In the genomic region with DNA sequence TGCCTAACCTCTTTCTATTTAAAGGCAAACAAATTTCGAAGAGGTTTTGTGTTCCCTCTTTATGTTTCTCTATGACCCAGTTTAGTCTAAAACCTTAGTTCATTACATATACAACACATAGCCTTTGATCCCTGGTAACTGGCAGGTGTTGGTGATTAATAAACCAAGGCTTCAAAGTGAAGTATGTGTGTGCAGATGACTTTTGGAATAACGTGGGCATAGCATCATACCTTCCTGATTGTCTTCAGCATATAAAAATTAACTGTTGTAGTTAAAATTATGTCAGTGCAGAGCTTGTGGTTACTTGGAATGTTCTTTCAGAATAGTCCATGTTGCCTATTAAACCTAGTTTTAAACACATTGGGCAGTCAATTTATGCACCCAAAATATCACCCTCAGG, we compare ENCODE assay signal across 31 cellular contexts.
"Had no signal": no experiment of that assay in that cellular context is flagged by ENCODE, and none has a peak within 500 bp of the region (broad histone marks: within the 10 kb centered on the region; RNA-seq: fewer than 3 reads in every experiment).

No MANE protein-coding gene starts in this region.

- H3K4me1 Mint-ChIP-seq: activated CD4-positive, alpha-beta T cell treated with anti-CD3 and anti-CD28 coated beads for 36 hours; activated CD4-positive, alpha-beta T cell treated with anti-CD3 and anti-CD28 coated beads, Interleukin-2, amount 10 ng/mL, durations not matched to agents 7 days and 5 days had no signal

- ATAC-seq: activated CD4-positive, alpha-beta T cell treated with anti-CD3 and anti-CD28 coated beads for 36 hours; activated CD4-positive, CD25-positive, alpha-beta regulatory T cell treated with anti-CD3 and anti-CD28 coated beads, Interleukin-2, amount 50 U/mL, for 24 hours; activated CD8-positive, alpha-beta T cell treated with anti-CD3 and anti-CD28 coated beads, Interleukin-2, amount 10 ng/mL, durations not matched to agents 7 days and 5 days; activated naive CD4-positive, alpha-beta T cell treated with anti-CD3 and anti-CD28 coated beads, Interleukin-2, amount 50 U/mL, for 72 hours; K562; Right ventricle myocardium inferior had no signal

- H2AFZ ChIP-seq: PC-9 had no signal

- H3K4me3 ChIP-seq: K562, PC-9 had no signal

- DNase-seq: activated CD4-positive, alpha-beta T cell treated with anti-CD3 and anti-CD28 coated beads for 36 hours; activated CD4-positive, alpha-beta T cell treated with anti-CD3 and anti-CD28 coated beads, Interleukin-2, amount 10 ng/mL, durations not matched to agents 7 days and 5 days; activated CD4-positive, alpha-beta T cell treated with anti-CD3 and anti-CD28 coated beads, Interleukin-2, amount 50 U/mL, for 48 hours; activated CD8-positive, alpha-beta T cell treated with anti-CD3 and anti-CD28 coated beads, Interleukin-2, amount 10 ng/mL, durations not matched to agents 7 days and 5 days; activated gamma-delta T cell treated with Interleukin-2 at 50 U/mL for 16 hours; activated naive CD4-positive, alpha-beta T cell treated with anti-CD3 and anti-CD28 coated beads for 36 hours; activated T-cell treated with anti-CD3 and anti-CD28 coated beads, Interleukin-2, amount 50 U/mL, for 24 hours; anterior cingulate cortex; caudate nucleus; cerebellar nuclear complex; NCI-H1048; NCI-H1105 treated with DMSO at 0.1 percent for 48 hours; NCI-H1436; NCI-H1694; NCI-H2029 treated with DMSO at 0.1 percent for 48 hours; NCI-H2107; NCI-H2171; NCI-H526; NCI-H748 treated with DMSO at 0.1 percent for 48 hours; NK-92 treated with Interleukin-12 subunit alpha and Interleukin-12 subunit beta, amount 100 ng/mL, for 24 hours; PC-9; SIG-M5 had no signal

- H3K4me2 ChIP-seq: PC-9 had no signal

- H3K27me3 Mint-ChIP-seq: activated CD4-positive, alpha-beta T cell treated with anti-CD3 and anti-CD28 coated beads for 36 hours; activated CD4-positive, alpha-beta T cell treated with anti-CD3 and anti-CD28 coated beads, Interleukin-2, amount 10 ng/mL, durations not matched to agents 7 days and 5 days; activated T-cell treated with anti-CD3 and anti-CD28 coated beads, Interleukin-2, amount 50 U/mL, for 24 hours; brain had no signal

- H3K27ac Mint-ChIP-seq: activated CD4-positive, alpha-beta T cell treated with anti-CD3 and anti-CD28 coated beads for 36 hours; activated CD4-positive, alpha-beta T cell treated with anti-CD3 and anti-CD28 coated beads, Interleukin-2, amount 10 ng/mL, durations not matched to agents 7 days and 5 days; activated CD8-positive, alpha-beta T cell treated with anti-CD3 and anti-CD28 coated beads, Interleukin-2, amount 10 ng/mL, durations not matched to agents 7 days and 5 days; activated naive CD4-positive, alpha-beta T cell treated with anti-CD3 and anti-CD28 coated beads for 36 hours; activated naive CD4-positive, alpha-beta T cell treated with anti-CD3 and anti-CD28 coated beads, Interleukin-2, amount 50 U/mL, for 72 hours; activated T-cell treated with anti-CD3 and anti-CD28 coated beads, Interleukin-2, amount 50 U/mL, for 24 hours; activated T-helper 2 cell treated with anti-CD3 and anti-CD28 coated beads, Interferon-gamma antibody, Interleukin-2, Interleukin-4, amounts not matched to agents 10 μg/mL and 5 μg/mL and 100 μg/mL, durations not matched to agents 14 hours and 24 hours and 36 hours; T-helper 1 cell treated with Interleukin-12 subunit alpha and Interleukin-12 subunit beta and Interleukin-4 antibody, amounts not matched to agents 30 μg/mL and 1 μg/mL, for 36 hours; T-helper 2 cell treated with Interferon-gamma antibody and Interleukin-4, amounts not matched to agents 5 μg/mL and 100 μg/mL, for 36 hours had no signal

- H3K27ac ChIP-seq: PC-9, RWPE1 had no signal

- H3K36me3 Mint-ChIP-seq: activated naive CD4-positive, alpha-beta T cell treated with anti-CD3 and anti-CD28 coated beads, Interleukin-2, amount 50 U/mL, for 72 hours had no signal

- H3K4me3 Mint-ChIP-seq: activated CD4-positive, alpha-beta T cell treated with anti-CD3 and anti-CD28 coated beads for 36 hours; activated CD4-positive, alpha-beta T cell treated with anti-CD3 and anti-CD28 coated beads, Interleukin-2, amount 10 ng/mL, durations not matched to agents 7 days and 5 days; activated CD8-positive, alpha-beta T cell treated with anti-CD3 and anti-CD28 coated beads, Interleukin-2, amount 10 ng/mL, durations not matched to agents 7 days and 5 days; activated naive CD4-positive, alpha-beta T cell treated with anti-CD3 and anti-CD28 coated beads for 36 hours; activated T-cell treated with anti-CD3 and anti-CD28 coated beads, Interleukin-2, amount 50 U/mL, for 24 hours; brain; T-helper 1 cell treated with Interleukin-12 subunit alpha and Interleukin-12 subunit beta and Interleukin-4 antibody, amounts not matched to agents 30 μg/mL and 1 μg/mL, for 36 hours; T-helper 2 cell treated with Interferon-gamma antibody and Interleukin-4, amounts not matched to agents 5 μg/mL and 100 μg/mL, for 36 hours had no signal

- H3K9me3 Mint-ChIP-seq: activated CD4-positive, alpha-beta T cell treated with anti-CD3 and anti-CD28 coated beads, Interleukin-2, amount 10 ng/mL, durations not matched to agents 7 days and 5 days; brain had no signal
